16 cellular contexts compared by ENCODE assay signal in the genomic region with DNA sequence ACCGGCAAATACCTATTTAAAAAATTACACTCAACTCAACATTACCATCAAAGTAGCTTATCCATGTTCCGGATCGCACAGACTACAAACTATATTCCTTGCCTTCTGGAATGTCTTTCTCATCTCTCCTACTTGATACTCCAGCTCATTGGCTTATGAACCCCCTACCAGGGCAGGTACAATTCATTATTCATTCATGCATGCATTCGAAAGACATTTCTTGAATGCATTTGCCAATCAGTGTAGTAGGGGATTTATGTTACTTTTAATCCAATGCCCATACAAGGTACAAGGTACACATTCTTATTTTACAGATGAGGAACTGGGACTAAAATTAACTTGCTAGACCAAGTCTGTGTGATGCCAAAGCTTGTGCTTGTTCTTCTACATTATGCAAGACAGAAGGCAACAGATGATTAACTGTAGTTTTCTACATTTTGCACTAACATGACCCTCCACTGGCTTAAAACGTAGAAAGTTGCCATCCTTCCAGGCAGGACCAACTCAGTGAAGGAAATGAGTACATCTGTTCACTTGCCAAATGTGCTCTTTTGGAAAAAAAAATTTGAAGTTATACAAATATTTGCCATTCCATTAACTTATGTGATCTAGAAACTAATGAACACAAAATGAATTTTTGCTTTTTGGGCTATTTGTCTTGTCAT. TPM values are rescaled to one million over a fixed set of nuclear protein-coding genes. Genes with fewer than 3 reads are reported as not detected.
DNase-seq lines count a peak whose midpoint lies in the region; ATAC-seq and TF ChIP-seq lines count a peak whose summit lies in the region.
"Had no signal": no experiment of that assay in that cellular context is flagged by ENCODE, and none has a peak within 500 bp of the region (broad histone marks: within the 10 kb centered on the region; RNA-seq: fewer than 3 reads in every experiment).

No MANE protein-coding gene starts in this region.

- ATAC-seq in HG03342 (IDR thresholded peaks at IDR 0.05; ENCODE audit: unreplicated experiment) = no peak
- no peak for ATAC-seq in HG02885 (IDR thresholded peaks at IDR 0.05; ENCODE audit: poor library complexity, unreplicated experiment)
- ATAC-seq: activated CD4-positive, CD25-positive, alpha-beta regulatory T cell treated with anti-CD3 and anti-CD28 coated beads, Interleukin-2, amount 50 U/mL, for 24 hours had no signal

- TF ChIP-seq CTCF in esophagus squamous epithelium (IDR thresholded peaks at IDR 0.05) (no peak), tibial artery (IDR thresholded peaks at IDR 0.05) (no peak)

- intact Hi-C loops in esophagus squamous epithelium (cut with DNase I) (no loop called here), tibial artery (cut with DNase I; ENCODE audit: low total_unique reads) (no loop called here)

- H3K27me3 ChIP-seq in esophagus squamous epithelium (no peaks in the 10 kb centered on the region), muscle layer of duodenum (ENCODE audit: low read depth, low read length) (no peaks in the 10 kb centered on the region), tibial artery (no peaks in the 10 kb centered on the region)

- no peak for TF ChIP-seq POLR2A in esophagus squamous epithelium (IDR thresholded peaks at IDR 0.05)

- peaks cover 0 to 19% (median 10%) of the 10 kb centered on the region in 3 donors for H3K4me1 ChIP-seq in esophagus squamous epithelium
- H3K4me1 ChIP-seq in muscle layer of duodenum (ENCODE audit: control insufficient read depth in 1 of 2, insufficient read depth in 2 of 2, low read length in 2 of 2) = peaks cover 0 to 3% of the 10 kb centered on the region in 2 donors
- H3K4me1 ChIP-seq in tibial artery = peaks cover 0 to 69% (median 15%) of the 10 kb centered on the region in 4 donors

- H3K4me3 ChIP-seq in esophagus squamous epithelium (no peak overlapping the region), muscle layer of duodenum (ENCODE audit: low read depth in 1 of 2, low read length in 2 of 2) (peak overlapping the region in 1 of 2 donors; percentile 1), tibial artery (no peak overlapping the region)

- peak; percentile 71 to 73 for DNase-seq in NCI-H446 (lab: John Stamatoyannopoulos, UW)
- DNase-seq in esophagus squamous epithelium (lab: John Stamatoyannopoulos, UW) = no peak
- peak in 1 of 2 donors; percentile 34 for DNase-seq in tibial artery
- no peak for DNase-seq in activated T-cell treated with anti-CD3 and anti-CD28 coated beads, Interleukin-2, amount 50 U/mL, for 1 hour
- DNase-seq: activated CD8-positive, alpha-beta memory T cell treated with anti-CD3 and anti-CD28 coated beads, Interleukin-2, amount 50 U/mL, for 4 hours; central memory CD4-positive, alpha-beta T cell; DMS79 treated with DMSO at 0.1 percent for 48 hours; H9; kidney glomerular epithelial cell; naive B cell; stimulated activated CD4-positive, alpha-beta T cell treated with anti-CD3 and anti-CD28 coated beads, Interleukin-4, amount 100 ng/mL, for 24 hours had no signal

- 66 to 76% methylated on average over 5 of the region's 5 CpGs for WGBS in esophagus squamous epithelium, 2 donors

- H3K9me3 ChIP-seq in esophagus squamous epithelium (no peaks in the 10 kb centered on the region), muscle layer of duodenum (ENCODE audit: control insufficient read depth in 1 of 2, low read length in 2 of 2) (no peaks in the 10 kb centered on the region), tibial artery (no peaks in the 10 kb centered on the region)

- H3K27ac ChIP-seq in esophagus squamous epithelium (peak overlapping the region in 3 of 4 donors; percentile 70 to 78 (median 78)), muscle layer of duodenum (ENCODE audit: low read length) (peak overlapping the region; percentile 49), tibial artery (peak overlapping the region; percentile 50 to 66)
- H3K27ac ChIP-seq: RWPE1 had no signal

- H3K36me3 ChIP-seq in esophagus squamous epithelium (no peaks in the 10 kb centered on the region), muscle layer of duodenum (ENCODE audit: control insufficient read depth in 1 of 2, insufficient read depth in 2 of 2, low read length in 2 of 2) (no peaks in the 10 kb centered on the region), tibial artery (no peaks in the 10 kb centered on the region)

RNA-seq across cellular contexts. Expression of a gene that starts 53.7 kb away (rescaled TPM):
- 1 to 10 TPM; 1.1 to 6.5 (median 3.1) TPM for total RNA-seq in esophagus squamous epithelium

Comparison
In these comparisons a context has a peak if more than half of its experiments do, and no peak if none do; other contexts are left out.
1. DNase-seq: peak in NCI-H446 (2 of 2); none in esophagus squamous epithelium (single experiment) and activated T-cell treated with anti-CD3 and anti-CD28 coated beads, Interleukin-2, amount 50 U/mL, for 1 hour (single experiment).
2. Peak in every context shown above with its lines, with median percentiles within 50 percentile points of each other: H3K27ac ChIP-seq.